ENCODE assay signal across 8 cellular contexts in the genomic region with DNA sequence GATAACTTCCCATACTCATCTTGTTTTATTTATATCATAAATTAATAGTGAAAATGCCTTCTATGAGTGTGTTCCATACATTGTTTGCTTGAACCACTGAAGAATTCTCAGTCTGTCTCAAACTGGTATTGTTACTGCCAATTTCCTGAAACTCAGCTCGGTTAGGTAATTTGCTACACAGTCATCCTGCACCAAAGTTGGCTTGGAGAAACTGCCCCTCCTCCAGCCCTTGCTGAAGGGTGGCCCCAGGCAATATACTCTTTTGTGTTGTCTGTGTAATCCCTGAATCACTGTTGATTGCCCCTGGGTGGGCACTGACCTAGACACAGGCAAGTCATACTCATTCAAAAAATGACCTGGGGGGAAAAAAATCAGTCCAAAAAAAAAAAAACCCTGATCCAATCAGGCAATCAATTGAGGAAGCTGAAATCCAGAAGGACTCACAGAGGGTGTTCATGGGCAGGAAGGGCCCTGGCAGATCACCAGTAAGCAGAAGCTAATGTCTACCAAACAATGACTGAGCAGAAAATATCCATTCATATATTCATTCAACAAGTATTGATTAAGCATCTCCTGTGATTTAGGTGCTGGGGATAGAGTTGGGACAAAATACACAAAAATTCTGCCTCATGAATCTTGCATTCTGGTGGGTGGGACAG. TPM values are rescaled to one million over a fixed set of nuclear protein-coding genes. Genes with fewer than 3 reads are reported as not detected.
A peak's percentile ranks its signal among the peaks of the same experiment; 100 is the strongest.
DNase-seq lines count a peak whose midpoint lies in the region; ATAC-seq lines count a peak whose summit lies in the region.

No MANE protein-coding gene starts in this region.

- no peaks in the 10 kb centered on the region for H3K9me3 Mint-ChIP-seq in dendritic cell treated with granulocyte-macrophage colony-stimulating factor and Interleukin-4, amounts not matched to agents 40 ng/mL and 50 ng/mL, for 4 days

- peaks cover 10% of the 10 kb centered on the region; the same call in 1 of the 2 replicates for H3K27me3 ChIP-seq in HUES64 (ENCODE audit: insufficient read depth, low read length)

- intact Hi-C loops in dendritic cell treated with granulocyte-macrophage colony-stimulating factor and Interleukin-4, amounts not matched to agents 40 ng/mL and 50 ng/mL, for 4 days (cut with micrococcal nuclease) = loop anchor here (5.0 to 10.0 kb wide), 2 partner anchors 36 to 354 kb away; no protein-coding TSS in a partner anchor

- H3K27me3 Mint-ChIP-seq in dendritic cell treated with granulocyte-macrophage colony-stimulating factor and Interleukin-4, amounts not matched to agents 40 ng/mL and 50 ng/mL, for 4 days = no peaks in the 10 kb centered on the region

- no peak overlapping the region for H3K4me3 ChIP-seq in HUES64 (ENCODE audit: low read length)

- H3K4me3 Mint-ChIP-seq in dendritic cell treated with granulocyte-macrophage colony-stimulating factor and Interleukin-4, amounts not matched to agents 40 ng/mL and 50 ng/mL, for 4 days = no peak overlapping the region

- peak overlapping the region; percentile 83 for H3K27ac Mint-ChIP-seq in dendritic cell treated with granulocyte-macrophage colony-stimulating factor and Interleukin-4, amounts not matched to agents 40 ng/mL and 50 ng/mL, for 4 days

- WGBS in HUES64 = 26% methylated on average over 1 of the region's 1 CpG

- peaks cover 7% of the 10 kb centered on the region for H3K36me3 Mint-ChIP-seq in dendritic cell treated with granulocyte-macrophage colony-stimulating factor and Interleukin-4, amounts not matched to agents 40 ng/mL and 50 ng/mL, for 4 days (ENCODE audit: low read depth)

- peaks cover 21% of the 10 kb centered on the region for H3K4me1 ChIP-seq in HUES64 (ENCODE audit: insufficient read depth, low read length)

- H3K9me3 ChIP-seq in HUES64 (ENCODE audit: insufficient read depth, low read depth, low read length) = no peaks in the 10 kb centered on the region

- ATAC-seq in GM18873 (IDR thresholded peaks at IDR 0.05; ENCODE audit: low FRiP score, unreplicated experiment) = peak; percentile 72
- no peak for ATAC-seq in GM19351 (IDR thresholded peaks at IDR 0.05; ENCODE audit: unreplicated experiment)
- ATAC-seq in HG03354 (IDR thresholded peaks at IDR 0.05; ENCODE audit: poor library complexity, severe bottlenecking, unreplicated experiment) = no peak

- H3K4me1 Mint-ChIP-seq in dendritic cell treated with granulocyte-macrophage colony-stimulating factor and Interleukin-4, amounts not matched to agents 40 ng/mL and 50 ng/mL, for 4 days (ENCODE audit: low read depth) = peaks cover 39% of the 10 kb centered on the region

- no peaks in the 10 kb centered on the region for H3K36me3 ChIP-seq in HUES64 (ENCODE audit: insufficient read depth, low read length)

- peak; percentile 61 for DNase-seq in AG20443 (ENCODE audit: low spot score)
- DNase-seq in RKO (ENCODE audit: low spot score) = no peak
- no peak for DNase-seq in activated CD4-positive, CD25-positive, alpha-beta regulatory T cell treated with anti-CD3 and anti-CD28 coated beads, Interleukin-2, amount 50 U/mL, for 72 hours

- peak overlapping the region; percentile 35; the same call in 1 of the 2 replicates for H3K27ac ChIP-seq in HUES64 (ENCODE audit: low read depth, low read length)

- H3K9ac ChIP-seq in HUES64 (ENCODE audit: low read depth, low read length) = no peak overlapping the region

RNA-seq across cellular contexts. Expression of a gene that starts 3.8 kb away (rescaled TPM):
- 32.3 TPM for polyA plus RNA-seq in HUES64 (2013, experiment 1 of 2)
- 32.8 TPM for polyA plus RNA-seq in HUES64 (2013, experiment 2 of 2)
